ENCODE assay signal across 16 cellular contexts in the genomic region with DNA sequence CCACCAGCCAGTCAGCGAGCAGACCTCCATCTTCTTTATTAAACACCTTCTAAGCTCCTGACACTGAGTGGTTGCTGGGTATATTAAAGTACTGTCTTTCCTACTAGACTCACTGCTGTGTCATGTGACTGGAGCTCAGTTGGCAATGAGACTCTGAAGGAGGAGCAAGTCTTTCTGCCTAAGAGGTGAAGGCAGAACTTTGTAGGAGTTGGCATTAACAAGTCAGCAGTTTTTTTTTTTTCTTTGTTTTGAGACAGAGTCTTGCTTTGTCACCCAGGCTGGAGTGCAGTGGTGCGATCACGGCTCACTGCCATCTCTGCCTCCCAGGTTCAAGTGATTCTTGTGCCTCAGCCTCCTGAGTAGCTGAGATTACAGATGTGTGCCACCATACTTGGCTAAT.
"Had no signal": no experiment of that assay in that cellular context is flagged by ENCODE, and none has a peak within 500 bp of the region (broad histone marks: within the 10 kb centered on the region; RNA-seq: fewer than 3 reads in every experiment).

No MANE protein-coding gene starts in this region.

- DNase-seq: activated CD4-positive, alpha-beta T cell treated with anti-CD3 and anti-CD28 coated beads, Interleukin-2, amount 10 ng/mL, durations not matched to agents 7 days and 5 days; activated CD8-positive, alpha-beta T cell treated with anti-CD3 and anti-CD28 coated beads, Interleukin-2, amount 10 ng/mL, durations not matched to agents 7 days and 5 days; activated effector memory CD4-positive, alpha-beta T cell treated with Interleukin-2 at 50 U/mL for 16 hours; activated T-cell treated with anti-CD3 and anti-CD28 coated beads, Interleukin-2, amount 50 U/mL, for 4 hours; adrenal gland; effector CD4-positive, alpha-beta T cell; esophagus squamous epithelium; left colon; nephron progenitor cell; nucleus accumbens; posterior cingulate gyrus; stimulated activated CD4-positive, alpha-beta T cell treated with anti-CD3 and anti-CD28 coated beads, Interleukin-2, amount 100 ng/mL, for 24 hours; stimulated activated naive CD4-positive, alpha-beta T cell treated with Interleukin-2 at 50 U/mL for 16 hours; tibial artery had no signal

- ATAC-seq: activated CD4-positive, CD25-positive, alpha-beta regulatory T cell treated with anti-CD3 and anti-CD28 coated beads, Interleukin-2, amount 50 U/mL, for 24 hours; activated CD8-positive, alpha-beta T cell treated with anti-CD3 and anti-CD28 coated beads, Interleukin-2, amount 10 ng/mL, durations not matched to agents 7 days and 5 days; activated naive CD4-positive, alpha-beta T cell treated with anti-CD3 and anti-CD28 coated beads, Interleukin-2, amount 50 U/mL, for 72 hours; activated T-cell treated with anti-CD3 and anti-CD28 coated beads, Interleukin-2, amount 50 U/mL, for 4 hours; left colon had no signal
